8 cellular contexts compared by ENCODE assay signal in genomic region chr12:122965851-122966742, GRCh38. TPM values are rescaled to one million over a fixed set of nuclear protein-coding genes. Genes with fewer than 3 reads are reported as not detected.
DNase-seq lines count a peak whose midpoint lies in the region; ATAC-seq and TF ChIP-seq lines count a peak whose summit lies in the region.

ABCB9 (minus strand) TSS chr12:122966463; CDS start chr12:122960235, 6,228 bp downstream.

- H2BK12ac ChIP-seq in neuronal stem cell (ENCODE audit: low read length): no peak within 1 kb of the TSS

- H3K27ac ChIP-seq in SJSA1 (no peak within 1 kb of the TSS), gastroesophageal sphincter (peak within 1 kb of the TSS in 3 of 4 donors; percentile 61 to 74 (median 72)), neuronal stem cell (replicated peaks; ENCODE audit: low read length) (no peak within 1 kb of the TSS)

- H2AFZ ChIP-seq in neuronal stem cell (ENCODE audit: low read length): peak within 1 kb of the TSS; percentile 87

- H3K14ac ChIP-seq in neuronal stem cell (ENCODE audit: low read length): no peak within 1 kb of the TSS

- ATAC-seq in GM21529 (IDR thresholded peaks at IDR 0.05; ENCODE audit: unreplicated experiment) (peak; percentile 79), gastroesophageal sphincter (peak; percentile 94)

- H2BK120ac ChIP-seq in neuronal stem cell (ENCODE audit: low read depth, low read length): no peak within 1 kb of the TSS

- no peak within 1 kb of the TSS for H4K91ac ChIP-seq in neuronal stem cell (ENCODE audit: low read depth, low read length, poor library complexity)

- peak; percentile 14 to 17 for TF ChIP-seq POLR2A in gastroesophageal sphincter (IDR thresholded peaks at IDR 0.05)

- no peak within 1 kb of the TSS for H3K4ac ChIP-seq in neuronal stem cell (ENCODE audit: low read length)

- H2BK15ac ChIP-seq in neuronal stem cell (ENCODE audit: low read length): no peak within 1 kb of the TSS

- H3K9ac ChIP-seq in neuronal stem cell (ENCODE audit: low read depth, low read length, poor library complexity): peak within 1 kb of the TSS; percentile 78

- H3K27me3 ChIP-seq in SJSA1 (replicated peaks) (no peaks in the 10 kb centered on the region), gastroesophageal sphincter (no peaks in the 10 kb centered on the region), neuronal stem cell (ENCODE audit: control insufficient read depth in 3 of 3, insufficient read depth in 3 of 3, low read depth in 1 of 3, low read length in 3 of 3) (no peaks in the 10 kb centered on the region)

- H3K9me3 ChIP-seq in SJSA1 (replicated peaks): no peaks in the 10 kb centered on the region
- H3K9me3 ChIP-seq in gastroesophageal sphincter: no peaks in the 10 kb centered on the region
- H3K9me3 ChIP-seq in neuronal stem cell (replicated peaks in 1 of 2; ENCODE audit: control insufficient read depth in 2 of 2, insufficient read depth in 1 of 2, low read depth in 1 of 2, low read length in 2 of 2): no peaks in the 10 kb centered on the region

- H3K4me1 ChIP-seq in SJSA1 (replicated peaks) (peaks cover 11% of the 10 kb centered on the region; the same call in 1 of the 2 replicates), gastroesophageal sphincter (peaks cover 0 to 50% (median 24%) of the 10 kb centered on the region in 3 donors), neuronal stem cell (ENCODE audit: control insufficient read depth in 2 of 2, insufficient read depth in 1 of 2, low read depth in 1 of 2, low read length in 2 of 2) (peaks cover 13 to 15% of the 10 kb centered on the region in 2 donors)

- H3K18ac ChIP-seq in neuronal stem cell (ENCODE audit: low read length): peak within 1 kb of the TSS; percentile 91

- no peak for TF ChIP-seq EP300 in gastroesophageal sphincter (IDR thresholded peaks at IDR 0.05)

- no peak within 1 kb of the TSS for H4K8ac ChIP-seq in neuronal stem cell (ENCODE audit: low read depth, low read length)

- H3K23ac ChIP-seq in neuronal stem cell (ENCODE audit: low read depth, low read length, poor library complexity): peak within 1 kb of the TSS; percentile 94

- H3K36me3 ChIP-seq in SJSA1 (0 out of 2 replicates have a peak, but pooled peaks cover 4% of the 10 kb centered on the region), gastroesophageal sphincter (no peaks in the 10 kb centered on the region), neuronal stem cell (replicated peaks in 1 of 2; ENCODE audit: control insufficient read depth in 2 of 2, insufficient read depth in 2 of 2, low read length in 2 of 2) (no peaks in the 10 kb centered on the region)

- WGBS in gastroesophageal sphincter (ENCODE audit: low coverage in 1 of 2), 2 donors: 13% methylated on average over 1 of the region's 55 CpGs; no CpG with 5 or more reads in 1 of the 2 donors
- no CpG with 5 or more reads among the region's 55 CpGs for WGBS in neuronal stem cell (ENCODE audit: extremely low coverage in 2 of 2, insufficient read length in 2 of 2, insufficient replicate concordance in 1 of 2), 2 donors

- DNase-seq in COLO829 (ENCODE audit: low spot score) (peak; percentile 98), M059J (ENCODE audit: low read depth) (peak; percentile 87), SJSA1 (ENCODE audit: low read depth in 1 of 2, low spot score in 2 of 2) (peak; percentile 47 to 94), neuronal stem cell (ENCODE audit: low spot score) (peak; percentile 91), stromal cell of bone marrow (ENCODE audit: low read depth) (peak; percentile 80)
- DNase-seq in activated naive CD4-positive, alpha-beta T cell treated with Interleukin-2 at 50 U/mL for 16 hours: peak; percentile 90

- peak within 1 kb of the TSS; percentile 61 for H3K4me3 ChIP-seq in SJSA1
- H3K4me3 ChIP-seq in gastroesophageal sphincter: peak within 1 kb of the TSS; percentile 34 to 66
- H3K4me3 ChIP-seq in neuronal stem cell (ENCODE audit: low read length in 2 of 2): peak within 1 kb of the TSS; percentile 71 to 86

- peak within 1 kb of the TSS; percentile 57 for H2AK5ac ChIP-seq in neuronal stem cell (ENCODE audit: low read depth, low read length)

- TF ChIP-seq CTCF in gastroesophageal sphincter (IDR thresholded peaks at IDR 0.05): no peak

- peak within 1 kb of the TSS; percentile 100 for H3K4me2 ChIP-seq in neuronal stem cell (ENCODE audit: insufficient read depth, low read length, poor library complexity, severe bottlenecking)

- H2BK5ac ChIP-seq in neuronal stem cell (ENCODE audit: low read length): peak within 1 kb of the TSS; percentile 70

- peaks cover 3% of the 10 kb centered on the region for H3K79me1 ChIP-seq in neuronal stem cell (ENCODE audit: low read depth, low read length)

RNA-seq across cellular contexts. Expression of gene ABCB9, which starts in this region (rescaled TPM):
- 5.8 and 9.6 TPM in 2 replicates for total RNA-seq in M059J (2014; rRNA removed; shearing (Covaris generic))
- total RNA-seq in SJSA1 (2014; rRNA removed; shearing (Covaris generic)): 11.0 and 11.5 TPM in 2 replicates
- total RNA-seq in gastroesophageal sphincter: 1 to 10 TPM; 2.3 to 8.4 (median 3.5) TPM
- polyA plus RNA-seq in neuronal stem cell (2013, experiment 1 of 2): 2.0 TPM
- 1.5 TPM for polyA plus RNA-seq in neuronal stem cell (2013, experiment 2 of 2)

Comparison
In these comparisons a context has a peak if more than half of its experiments do, and no peak if none do; other contexts are left out.
1. H3K27ac ChIP-seq: peak in gastroesophageal sphincter (3 of 4); none in SJSA1 (single experiment) and neuronal stem cell (single experiment).
2. Peak in every context shown above with its lines, with median percentiles within 50 percentile points of each other: DNase-seq and H3K4me3 ChIP-seq.